ENCODE assay signal across 1 cellular context in genomic region chr19:35845215-35846037, GRCh38.
A peak's percentile ranks its signal among the peaks of the same experiment; 100 is the strongest.
TF ChIP-seq lines count a peak whose summit lies in the region.

No MANE protein-coding gene starts in this region.

TF ChIP-seq in K562, 482 proteins besides CTCF, POLR2A, EP300 and RAD21 (continued from another document and continues in another):
- no peak for TF ChIP-seq TFE3 (CRISPR knock-in tag; IDR thresholded peaks at IDR 0.05)
- TF ChIP-seq SMARCE1 (IDR thresholded peaks at IDR 0.05): peak; percentile 59; the same call in 1 of the 2 replicates
- TF ChIP-seq PRMT5 (CRISPR knock-in tag; IDR thresholded peaks at IDR 0.05): no peak
- TF ChIP-seq BRF1 (IDR thresholded peaks at IDR 0.05; ENCODE audit: borderline replicate concordance, extremely low read depth, insufficient read length): no peak
- TF ChIP-seq ZC3H8 (IDR thresholded peaks at IDR 0.05): no peak; the same call in 1 of the 2 replicates
- TF ChIP-seq SRF (CRISPR knock-in tag; IDR thresholded peaks at IDR 0.05): no peak
- TF ChIP-seq ZNF830 (CRISPR knock-in tag; IDR thresholded peaks at IDR 0.05): no peak
- no peak for TF ChIP-seq ZNF655 (CRISPR knock-in tag; IDR thresholded peaks at IDR 0.05)
- no peak for TF ChIP-seq MCM5 (IDR thresholded peaks at IDR 0.05; ENCODE audit: low read depth)
- TF ChIP-seq KAT7 (CRISPR knock-in tag; IDR thresholded peaks at IDR 0.05; ENCODE audit: borderline replicate concordance): 0 out of 2 replicates have a peak, but pooled peaks have one; percentile 38
- no peak for TF ChIP-seq MXI1 (IDR thresholded peaks at IDR 0.05; ENCODE audit: low read depth, low read length)
- TF ChIP-seq RBM22 (IDR thresholded peaks at IDR 0.05; ENCODE audit: low read depth, low read length, poor library complexity, severe bottlenecking): no peak
- no peak for TF ChIP-seq RBBP5 (IDR thresholded peaks at IDR 0.05; ENCODE audit: borderline replicate concordance, insufficient read depth, low read length, poor library complexity, severe bottlenecking)
- peak in 1 of 2 experiments; percentile 56 for TF ChIP-seq E2F6 (IDR thresholded peaks at IDR 0.05; ENCODE audit: borderline replicate concordance in 1 of 2, extremely low read depth in 1 of 2, insufficient read depth in 1 of 2, insufficient read length in 1 of 2, low read depth in 1 of 2, low read length in 1 of 2, poor library complexity in 1 of 2, severe bottlenecking in 1 of 2)
- no peak for TF ChIP-seq E2F5 (CRISPR knock-in tag; IDR thresholded peaks at IDR 0.05)
- TF ChIP-seq TAF15 (IDR thresholded peaks at IDR 0.05; ENCODE audit: low read depth, low read length): no peak
- TF ChIP-seq DPF2 (IDR thresholded peaks at IDR 0.05): peak; percentile 69
- peak; percentile 66 for TF ChIP-seq PKNOX1 (IDR thresholded peaks at IDR 0.05)
- TF ChIP-seq NCOA1 (IDR thresholded peaks at IDR 0.05; ENCODE audit: low read depth): peak; percentile 68; the same call in 1 of the 2 replicates
- TF ChIP-seq KLF13 (tag; IDR thresholded peaks at IDR 0.05; ENCODE audit: borderline replicate concordance, low read depth): no peak; the same call in 1 of the 2 replicates
- no peak for TF ChIP-seq ZNF408 (CRISPR knock-in tag; IDR thresholded peaks at IDR 0.05; ENCODE audit: low read depth)
- TF ChIP-seq ZNF551 (CRISPR knock-in tag; IDR thresholded peaks at IDR 0.05): no peak
- peak; percentile 91 for TF ChIP-seq CXXC5 (CRISPR knock-in tag; IDR thresholded peaks at IDR 0.05)
- no peak for TF ChIP-seq SMAD3 (CRISPR knock-in tag; conservative IDR thresholded peaks at IDR 0.05)
- no peak for TF ChIP-seq MED1 (CRISPR knock-in tag; IDR thresholded peaks at IDR 0.05; ENCODE audit: borderline replicate concordance)
- TF ChIP-seq SNRNP70 (optimal IDR thresholded peaks at IDR 0.05; ENCODE audit: low read depth, low read length): no peak
- TF ChIP-seq ZNF512 (tag; IDR thresholded peaks at IDR 0.05): no peak
- no peak for TF ChIP-seq ZNF699 (CRISPR knock-in tag; IDR thresholded peaks at IDR 0.05; ENCODE audit: insufficient replicate concordance)
- no peak for TF ChIP-seq CREB3 (tag; conservative IDR thresholded peaks at IDR 0.05; ENCODE audit: low read depth)
- TF ChIP-seq CEBPG (CRISPR knock-in tag; IDR thresholded peaks at IDR 0.05): peak; percentile 91
- peak; percentile 95 to 97; a peak in 3 of 4 replicates for TF ChIP-seq CEBPG (tag; conservative IDR thresholded peaks at IDR 0.05 in 1 of 2, IDR thresholded peaks at IDR 0.05 in 1 of 2)
- no peak for TF ChIP-seq EZH2 (IDR thresholded peaks at IDR 0.05; ENCODE audit: borderline replicate concordance, low read depth, low read length)
- peak; percentile 55 for TF ChIP-seq VEZF1 (CRISPR knock-in tag; IDR thresholded peaks at IDR 0.05)
- no peak for TF ChIP-seq ZBTB5 (IDR thresholded peaks at IDR 0.05)
- TF ChIP-seq ZNF436 (CRISPR knock-in tag; IDR thresholded peaks at IDR 0.05): no peak
- TF ChIP-seq U2AF2 (optimal IDR thresholded peaks at IDR 0.05; ENCODE audit: low read depth, low read length): no peak
- TF ChIP-seq ZNF274 (IDR thresholded peaks at IDR 0.05; ENCODE audit: borderline replicate concordance, low read depth, low read length): no peak
- TF ChIP-seq ZFP36 (IDR thresholded peaks at IDR 0.05; ENCODE audit: low read depth, low read length, partially characterized antibody): peak; percentile 35
- no peak for TF ChIP-seq ZBTB43 (CRISPR knock-in tag; IDR thresholded peaks at IDR 0.05)
- TF ChIP-seq ETV6 (IDR thresholded peaks at IDR 0.05; ENCODE audit: borderline replicate concordance in 1 of 2, low read depth in 2 of 2, low read length in 1 of 2): no peak
- no peak for TF ChIP-seq ETV6 (CRISPR knock-in tag; IDR thresholded peaks at IDR 0.05; ENCODE audit: borderline replicate concordance)
- TF ChIP-seq TGIF2 (CRISPR knock-in tag; IDR thresholded peaks at IDR 0.05): no peak
- peak; percentile 14; the same call in 1 of the 2 replicates for TF ChIP-seq RB1 (IDR thresholded peaks at IDR 0.05; ENCODE audit: low read depth)
- TF ChIP-seq HNRNPL (IDR thresholded peaks at IDR 0.05; ENCODE audit: low read depth, low read length): no peak
- no peak for TF ChIP-seq NCOA2 (IDR thresholded peaks at IDR 0.05; ENCODE audit: partially characterized antibody in 2 of 2)
- peak; percentile 54 for TF ChIP-seq HMGN3 (IDR thresholded peaks at IDR 0.05; ENCODE audit: borderline replicate concordance, extremely low read depth, insufficient read length, low read depth, low read length)
- no peak for TF ChIP-seq ZNF780A (CRISPR knock-in tag; IDR thresholded peaks at IDR 0.05)
- TF ChIP-seq ZNF79 (CRISPR knock-in tag; IDR thresholded peaks at IDR 0.05; ENCODE audit: low read depth): no peak
- TF ChIP-seq CHD4 (IDR thresholded peaks at IDR 0.05; ENCODE audit: insufficient read depth, insufficient replicate concordance, low read depth, low read length, poor library complexity, severe bottlenecking): no peak
- TF ChIP-seq ZNF184 (CRISPR knock-in tag; IDR thresholded peaks at IDR 0.05): no peak
